32 cellular contexts compared by ENCODE assay signal in the genomic region with DNA sequence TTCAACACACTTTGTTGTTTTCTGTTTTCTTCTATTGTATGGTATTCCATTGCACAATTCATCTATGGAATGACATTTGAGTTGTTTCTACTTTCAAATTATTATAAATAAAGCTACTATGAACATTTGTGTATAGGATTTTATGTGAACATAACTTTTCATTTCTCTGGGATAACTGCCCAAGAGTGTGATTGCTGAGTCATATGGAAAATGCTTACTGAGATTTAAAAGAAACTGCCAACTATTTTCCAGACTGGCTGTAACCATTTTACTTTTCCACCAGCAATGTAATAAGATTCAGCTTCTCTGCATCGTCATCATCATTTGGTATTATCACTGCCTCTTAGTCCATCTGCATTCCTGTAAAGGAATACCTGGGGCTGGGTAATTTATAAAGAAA.
"Had no signal": no experiment of that assay in that cellular context is flagged by ENCODE, and none has a peak within 500 bp of the region (broad histone marks: within the 10 kb centered on the region; RNA-seq: fewer than 3 reads in every experiment).

No MANE protein-coding gene starts in this region.

- H3K4me3 ChIP-seq: ascending aorta, breast epithelium, esophagus squamous epithelium, heart right ventricle, pancreas, prostate gland, skin epidermis, uterus had no signal

- H3K36me3 Mint-ChIP-seq: activated naive CD8-positive, alpha-beta T cell treated with anti-CD3 and anti-CD28 coated beads for 36 hours; mesothelial cell of epicardium; naive thymus-derived CD4-positive, alpha-beta T cell; type B pancreatic cell; WTC11 had no signal

- FAIRE-seq: colon, endometrium, islet of Langerhans, pancreas had no signal

- H3K9me3 ChIP-seq: ascending aorta, pancreas, prostate gland, uterus had no signal

- H3K4me1 Mint-ChIP-seq: activated naive CD8-positive, alpha-beta T cell treated with anti-CD3 and anti-CD28 coated beads for 36 hours; central memory CD8-positive, alpha-beta T cell; mesothelial cell of epicardium; naive thymus-derived CD4-positive, alpha-beta T cell had no signal

- H3K27me3 ChIP-seq: ascending aorta, breast epithelium, esophagus squamous epithelium, heart right ventricle, pancreas, uterus had no signal

- H3K4me3 Mint-ChIP-seq: activated naive CD4-positive, alpha-beta T cell treated with anti-CD3 and anti-CD28 coated beads for 36 hours; activated naive CD8-positive, alpha-beta T cell treated with anti-CD3 and anti-CD28 coated beads for 36 hours; central memory CD8-positive, alpha-beta T cell; mesothelial cell of epicardium; naive thymus-derived CD4-positive, alpha-beta T cell; T-helper 1 cell treated with Interleukin-12 subunit alpha and Interleukin-12 subunit beta and Interleukin-4 antibody, amounts not matched to agents 30 μg/mL and 1 μg/mL, for 36 hours; type B pancreatic cell; WTC11 had no signal

- H3K27ac Mint-ChIP-seq: activated naive CD4-positive, alpha-beta T cell treated with anti-CD3 and anti-CD28 coated beads for 36 hours; activated naive CD8-positive, alpha-beta T cell treated with anti-CD3 and anti-CD28 coated beads for 36 hours; mesothelial cell of epicardium; naive thymus-derived CD4-positive, alpha-beta T cell; T-helper 1 cell treated with Interleukin-12 subunit alpha and Interleukin-12 subunit beta and Interleukin-4 antibody, amounts not matched to agents 30 μg/mL and 1 μg/mL, for 36 hours; type B pancreatic cell; WTC11 had no signal

- H3K4me1 ChIP-seq: ascending aorta, breast epithelium, esophagus squamous epithelium, heart right ventricle, pancreas, prostate gland, uterus had no signal

- H3K27me3 Mint-ChIP-seq: activated naive CD8-positive, alpha-beta T cell treated with anti-CD3 and anti-CD28 coated beads for 36 hours; central memory CD8-positive, alpha-beta T cell; naive thymus-derived CD4-positive, alpha-beta T cell; type B pancreatic cell had no signal

- H3K36me3 ChIP-seq: ascending aorta, breast epithelium, esophagus squamous epithelium, heart right ventricle, pancreas, prostate gland, uterus had no signal

- DNase-seq: activated CD4-positive, alpha-beta T cell treated with anti-CD3 and anti-CD28 coated beads for 1 hour; activated effector memory CD4-positive, alpha-beta T cell treated with Interleukin-2 at 50 U/mL for 16 hours; activated naive CD4-positive, alpha-beta T cell treated with anti-CD3 and anti-CD28 coated beads for 36 hours; activated naive CD8-positive, alpha-beta T cell treated with anti-CD3 and anti-CD28 coated beads for 36 hours; effector CD8-positive, alpha-beta T cell; esophagus squamous epithelium; foreskin melanocyte; heart right ventricle; left ventricle myocardium superior; naive thymus-derived CD4-positive, alpha-beta T cell; pancreas; retina; stimulated activated CD4-positive, alpha-beta T cell treated with anti-CD3 and anti-CD28 coated beads, Interleukin-12 subunit alpha, Interleukin-12 subunit beta, amount 100 ng/mL, for 4 hours; stimulated activated CD4-positive, alpha-beta T cell treated with anti-CD3 and anti-CD28 coated beads, Interleukin-4, amount 100 ng/mL, for 1 hour; stimulated activated naive CD8-positive, alpha-beta T cell treated with anti-CD3 and anti-CD28 coated beads, Interleukin-15, Interleukin-2, amounts not matched to agents 100 U/mL and 50 U/mL, for 24 hours; SW 1271; T1000; uterus had no signal

- H3K27ac ChIP-seq: ascending aorta, breast epithelium, epithelial cell of prostate, esophagus squamous epithelium, heart right ventricle, pancreas, prostate gland, skin epidermis, uterus had no signal

- ATAC-seq: heart right ventricle; left ventricle myocardium superior; naive thymus-derived CD4-positive, alpha-beta T cell; pancreas; sciatic nerve; stimulated activated naive CD8-positive, alpha-beta T cell treated with anti-CD3 and anti-CD28 coated beads, Interleukin-15, Interleukin-2, amounts not matched to agents 100 U/mL and 50 U/mL, for 24 hours; WTC11 had no signal
